2 cellular contexts compared by ENCODE assay signal in genomic region chr3:47288966-47289910, GRCh38.
TF ChIP-seq lines count a peak whose summit lies in the region.

No MANE protein-coding gene starts in this region.

TF ChIP-seq in K562, 482 proteins besides CTCF, POLR2A, EP300 and RAD21:
- TF ChIP-seq ATF3 (IDR thresholded peaks at IDR 0.05) (0 out of 2 replicates have a peak, but pooled peaks have one; percentile 26), ATF3 (CRISPR knock-in tag; conservative IDR thresholded peaks at IDR 0.05) (no peak), PKNOX1 (IDR thresholded peaks at IDR 0.05) (peak; percentile 78), PBX2 (CRISPR knock-in tag; IDR thresholded peaks at IDR 0.05; ENCODE audit: low read depth) (no peak), PBX2 (tag; conservative IDR thresholded peaks at IDR 0.05; ENCODE audit: low read depth) (0 out of 2 replicates have a peak, but pooled peaks have one; percentile 18), KAT8 (IDR thresholded peaks at IDR 0.05; ENCODE audit: low read depth) (no peak), KAT2B (IDR thresholded peaks at IDR 0.05; ENCODE audit: low read depth, low read length) (no peak)

TF ChIP-seq in neural cell, 6 proteins besides CTCF, POLR2A, EP300 and RAD21:
- TF ChIP-seq TAF1 (IDR thresholded peaks at IDR 0.05; ENCODE audit: low read depth) (no peak), POLR2AphosphoS5 (IDR thresholded peaks at IDR 0.05) (no peak), REST (IDR thresholded peaks at IDR 0.05; ENCODE audit: borderline replicate concordance) (no peak), SMC3 (conservative IDR thresholded peaks at IDR 0.05; ENCODE audit: poor library complexity) (no peak), MXI1 (conservative IDR thresholded peaks at IDR 0.05; ENCODE audit: poor library complexity, severe bottlenecking) (no peak), EZH2 (IDR thresholded peaks at IDR 0.05; ENCODE audit: borderline replicate concordance, insufficient read depth, low read length, poor library complexity, severe bottlenecking) (no peak)
